8 cellular contexts compared by ENCODE assay signal in genomic region chr17:28726912-28727726, GRCh38. TPM values are rescaled to one million over a fixed set of nuclear protein-coding genes. Genes with fewer than 3 reads are reported as not detected.
DNase-seq lines count a peak whose midpoint lies in the region; ATAC-seq and TF ChIP-seq lines count a peak whose summit lies in the region.

No MANE protein-coding gene starts in this region.

- WGBS in esophagus squamous epithelium, 2 donors: 5 to 6% methylated on average over 17 to 19 of the region's 41 CpGs

- peak overlapping the region; percentile 88 for H3K27ac ChIP-seq in KMS-11
- peak overlapping the region; percentile 95 to 100 (median 98) for H3K27ac ChIP-seq in Peyer's patch
- H3K27ac ChIP-seq in esophagus squamous epithelium: peak overlapping the region; percentile 94 to 99 (median 98)

- peaks cover 18% of the 10 kb centered on the region for H3K79me2 ChIP-seq in KMS-11 (ENCODE audit: insufficient read depth, low read depth)

- H3K27ac Mint-ChIP-seq in naive B cell: peak overlapping the region; percentile 99 to 100 (median 100)
- peak overlapping the region; percentile 89 for H3K27ac Mint-ChIP-seq in stimulated activated memory B cell treated with anti-CD40 and anti-IgM and Interleukin-4, amounts not matched to agents 10 μg/mL and 1 μg/mL and 100 μg/mL, for 72 hours

- TF ChIP-seq CTCF in KMS-11 (conservative IDR thresholded peaks at IDR 0.05; ENCODE audit: low read depth, low read length): peak; percentile 97
- TF ChIP-seq CTCF in Peyer's patch (IDR thresholded peaks at IDR 0.05): peak; percentile 99 to 100 (median 100)
- TF ChIP-seq CTCF in esophagus squamous epithelium (IDR thresholded peaks at IDR 0.05): peak; percentile 99 to 100 (median 100)

- no peak overlapping the region for H3K4me3 ChIP-seq in KMS-11 (IDR thresholded peaks at IDR 0.05; ENCODE audit: insufficient read depth, low read depth, low read length)
- H3K4me3 ChIP-seq in Peyer's patch: peak overlapping the region; percentile 71 to 87 (median 76)
- peak overlapping the region; percentile 65 to 75 (median 71) for H3K4me3 ChIP-seq in esophagus squamous epithelium

- peak overlapping the region; percentile 67 for H3K4me2 ChIP-seq in KMS-11

- H3K27me3 Mint-ChIP-seq in naive B cell: no peaks in the 10 kb centered on the region
- no peaks in the 10 kb centered on the region for H3K27me3 Mint-ChIP-seq in stimulated activated memory B cell treated with anti-CD40 and anti-IgM and Interleukin-4, amounts not matched to agents 10 μg/mL and 1 μg/mL and 100 μg/mL, for 72 hours

- peak overlapping the region; percentile 77 for H2AFZ ChIP-seq in KMS-11 (ENCODE audit: low read depth)

- H3K4me1 Mint-ChIP-seq in naive B cell: peaks cover 53 to 68% (median 58%) of the 10 kb centered on the region in 3 donors
- H3K4me1 Mint-ChIP-seq in stimulated activated memory B cell treated with anti-CD40 and anti-IgM and Interleukin-4, amounts not matched to agents 10 μg/mL and 1 μg/mL and 100 μg/mL, for 72 hours: peaks cover 52% of the 10 kb centered on the region

- H3K27me3 ChIP-seq in KMS-11 (ENCODE audit: insufficient read depth, low read depth) (no peaks in the 10 kb centered on the region), Peyer's patch (no peaks in the 10 kb centered on the region), esophagus squamous epithelium (no peaks in the 10 kb centered on the region)

- intact Hi-C loops in esophagus squamous epithelium (cut with DNase I): no loop called here

- peaks cover 13% of the 10 kb centered on the region; the same call in 1 of the 2 replicates for H3K36me3 ChIP-seq in KMS-11 (ENCODE audit: insufficient read depth)
- H3K36me3 ChIP-seq in Peyer's patch: peaks cover 0 to 25% (median 0%) of the 10 kb centered on the region in 3 donors
- H3K36me3 ChIP-seq in esophagus squamous epithelium: peaks cover 6 to 29% (median 16%) of the 10 kb centered on the region in 3 donors

- H4K20me1 ChIP-seq in KMS-11 (ENCODE audit: insufficient read depth): no peaks in the 10 kb centered on the region

- H3K9me3 ChIP-seq in Peyer's patch (no peaks in the 10 kb centered on the region), esophagus squamous epithelium (no peaks in the 10 kb centered on the region)

- DNase-seq in DMS53 (lab: John Stamatoyannopoulos, UW): peak; percentile 98
- peak; percentile 94 to 97 (median 96) for DNase-seq in Peyer's patch
- peak; percentile 83 for DNase-seq in activated T-helper 1 cell treated with Interleukin-2 at 50 U/mL for 16 hours (ENCODE audit: low read depth)
- no peak for DNase-seq in esophagus squamous epithelium (lab: John Stamatoyannopoulos, UW)
- peak; percentile 89 for DNase-seq in naive B cell

- peaks cover 6 to 10% of the 10 kb centered on the region in 2 donors for H3K36me3 Mint-ChIP-seq in naive B cell
- H3K36me3 Mint-ChIP-seq in stimulated activated memory B cell treated with anti-CD40 and anti-IgM and Interleukin-4, amounts not matched to agents 10 μg/mL and 1 μg/mL and 100 μg/mL, for 72 hours: peaks cover 31% of the 10 kb centered on the region

- H3K9ac ChIP-seq in KMS-11: peak overlapping the region; percentile 70; the same call in 1 of the 2 replicates

- no peaks in the 10 kb centered on the region for H3K9me3 Mint-ChIP-seq in naive B cell
- H3K9me3 Mint-ChIP-seq in stimulated activated memory B cell treated with anti-CD40 and anti-IgM and Interleukin-4, amounts not matched to agents 10 μg/mL and 1 μg/mL and 100 μg/mL, for 72 hours: peaks cover under 1% of the 10 kb centered on the region

- peak; percentile 30 for ATAC-seq in GM21619 (IDR thresholded peaks at IDR 0.05; ENCODE audit: unreplicated experiment)
- ATAC-seq in naive B cell (ENCODE audit: low read depth in 2 of 2): peak; percentile 29 to 30
- peak; percentile 59 for ATAC-seq in stimulated activated memory B cell treated with anti-CD40 and anti-IgM and Interleukin-4, amounts not matched to agents 10 μg/mL and 1 μg/mL and 100 μg/mL, for 72 hours

- H3K4me3 Mint-ChIP-seq in naive B cell: peak overlapping the region; percentile 95 to 100 (median 97)
- H3K4me3 Mint-ChIP-seq in stimulated activated memory B cell treated with anti-CD40 and anti-IgM and Interleukin-4, amounts not matched to agents 10 μg/mL and 1 μg/mL and 100 μg/mL, for 72 hours: peak overlapping the region; percentile 89

- H3K4me1 ChIP-seq in KMS-11 (ENCODE audit: low read depth, poor library complexity, severe bottlenecking): peaks cover 51% of the 10 kb centered on the region
- peaks cover 0 to 28% (median 9%) of the 10 kb centered on the region in 4 donors for H3K4me1 ChIP-seq in Peyer's patch
- H3K4me1 ChIP-seq in esophagus squamous epithelium: peaks cover 33 to 65% (median 48%) of the 10 kb centered on the region in 3 donors

- TF ChIP-seq POLR2A in Peyer's patch (IDR thresholded peaks at IDR 0.05): peak; percentile 46 to 54
- TF ChIP-seq POLR2A in esophagus squamous epithelium (IDR thresholded peaks at IDR 0.05): no peak

RNA-seq across cellular contexts. Expression of gene TLCD1, which starts 1.1 kb away (rescaled TPM):
- total RNA-seq in Peyer's patch (1 to 10 TPM; 3.3 to 9.1 (median 5.8) TPM), esophagus squamous epithelium (10 to 100 TPM in 3 of 4 donors, 1 to 10 TPM in 1; 8.8 to 17.0 (median 13.0) TPM)
- 1 to 10 TPM in 1 of 6 donors, under 1 TPM in 1, not detected in 4; 0.93 to 1.2 TPM for polyA plus RNA-seq in naive B cell (ENCODE audit: low read depth in 6 of 6)

RNA-seq across cellular contexts. Expression of gene NEK8, which starts 1.5 kb away (rescaled TPM):
- total RNA-seq in Peyer's patch: 10 to 100 TPM in 2 of 4 donors, 1 to 10 TPM in 2; 7.4 to 89.1 (median 14.0) TPM
- 1 to 10 TPM; 1.1 to 7.3 (median 2.6) TPM for total RNA-seq in esophagus squamous epithelium
- polyA plus RNA-seq in naive B cell (ENCODE audit: low read depth in 6 of 6): 10 to 100 TPM; 14.5 to 26.1 (median 19.6) TPM

RNA-seq across cellular contexts. Expression of gene RPL23A, which starts 7.3 kb away (rescaled TPM):
- total RNA-seq in Peyer's patch (100 to 1,000 TPM; 214 to 675 (median 268) TPM), esophagus squamous epithelium (100 to 1,000 TPM; 236 to 881 (median 571) TPM)
- 1,000 to 10,000 TPM; 5,077 to 6,780 (median 5,627) TPM for polyA plus RNA-seq in naive B cell (ENCODE audit: low read depth in 6 of 6)

RNA-seq across cellular contexts. Expression of gene RAB34, which starts 9.5 kb away (rescaled TPM):
- total RNA-seq in Peyer's patch (10 to 100 TPM; 14.5 to 69.3 (median 30.2) TPM), esophagus squamous epithelium (10 to 100 TPM; 27.6 to 98.0 (median 65.1) TPM)
- 10 to 100 TPM; 11.6 to 22.6 (median 18.2) TPM for polyA plus RNA-seq in naive B cell (ENCODE audit: low read depth in 6 of 6)

RNA-seq across cellular contexts. Expression of gene PROCA1, which starts 15.4 kb away (rescaled TPM):
- 1 to 10 TPM in 3 of 4 donors, not detected in 1; 1.7 to 3.5 (median 3.1) TPM for total RNA-seq in Peyer's patch
- total RNA-seq in esophagus squamous epithelium: 1 to 10 TPM in 1 of 4 donors, under 1 TPM in 2, not detected in 1; 0.48 to 1.1 (median 0.64) TPM
- polyA plus RNA-seq in naive B cell (ENCODE audit: low read depth in 6 of 6): 1 to 10 TPM in 3 of 6 donors, under 1 TPM in 2, not detected in 1; 0.29 to 2.3 (median 1.1) TPM

Comparison
In these comparisons a context has a peak if more than half of its experiments do, and no peak if none do; other contexts are left out.
1. POLR2A ChIP-seq: peak in Peyer's patch (2 of 2); none in esophagus squamous epithelium (0 of 4).
2. Peak in every context shown above with its lines, with median percentiles within 50 percentile points of each other: ATAC-seq, H3K27ac ChIP-seq and CTCF ChIP-seq.